In genomic region chr19:1172353-1173159, GRCh38 we compare ENCODE assay signal across 8 cellular contexts. TPM values are rescaled to one million over a fixed set of nuclear protein-coding genes. Genes with fewer than 3 reads are reported as not detected.
DNase-seq lines count a peak whose midpoint lies in the region; ATAC-seq, FAIRE-seq and TF ChIP-seq lines count a peak whose summit lies in the region.

No MANE protein-coding gene starts in this region.

- H3K27me3 Mint-ChIP-seq in Calu3 (ENCODE audit: unreplicated experiment): no peaks in the 10 kb centered on the region

- no peak for TF ChIP-seq CTCF in Calu3 (IDR thresholded peaks at IDR 0.05; ENCODE audit: unreplicated experiment)
- TF ChIP-seq CTCF in bronchial epithelial cell (IDR thresholded peaks at IDR 0.05; ENCODE audit: insufficient read depth, low read length, severe bottlenecking): no peak

- H3K36me3 ChIP-seq in bronchial epithelial cell (ENCODE audit: control insufficient read depth, insufficient read depth, low read length): no peaks in the 10 kb centered on the region

- H3K9me3 Mint-ChIP-seq in Calu3 (ENCODE audit: low read depth, unreplicated experiment): no peaks in the 10 kb centered on the region
- H3K9me3 Mint-ChIP-seq in stimulated activated effector memory CD8-positive, alpha-beta T cell treated with anti-CD3 and anti-CD28 coated beads, Interleukin-12 subunit alpha, Interleukin-12 subunit beta, amount 100 ng/mL, for 72 hours: no peaks in the 10 kb centered on the region

- DNase-seq in Calu3 (peak; percentile 48), NCI-H446 (lab: John Stamatoyannopoulos, UW) (peak; percentile 45 to 76), bronchial epithelial cell (ENCODE audit: low read depth) (no peak), iris pigment epithelial cell (ENCODE audit: low read depth) (peak; percentile 39), NCI-H82 (lab: John Stamatoyannopoulos, UW) (no peak), putamen (ENCODE audit: low spot score) (no peak)
- no peak for DNase-seq in stimulated activated effector memory CD8-positive, alpha-beta T cell treated with anti-CD3 and anti-CD28 coated beads, Interleukin-12 subunit alpha, Interleukin-12 subunit beta, amount 100 ng/mL, for 72 hours (ENCODE audit: low spot score in 2 of 2)

- peak overlapping the region; percentile 85 for H3K4me3 Mint-ChIP-seq in Calu3 (ENCODE audit: low read depth, unreplicated experiment)
- peak overlapping the region; percentile 82 for H3K4me3 Mint-ChIP-seq in stimulated activated effector memory CD8-positive, alpha-beta T cell treated with anti-CD3 and anti-CD28 coated beads, Interleukin-12 subunit alpha, Interleukin-12 subunit beta, amount 100 ng/mL, for 72 hours

- H3K4me3 ChIP-seq in bronchial epithelial cell (ENCODE audit: low read depth, low read length): peak overlapping the region; percentile 87

- FAIRE-seq in bronchial epithelial cell (lab: Jason Lieb, UNC): no peak

- no peak for ATAC-seq in stimulated activated effector memory CD8-positive, alpha-beta T cell treated with anti-CD3 and anti-CD28 coated beads, Interleukin-12 subunit alpha, Interleukin-12 subunit beta, amount 100 ng/mL, for 72 hours
- ATAC-seq in HG03520 (IDR thresholded peaks at IDR 0.05; ENCODE audit: unreplicated experiment): no peak

- BruUV-seq in Calu3 (replicated peaks; lab: Mats Ljungman, UMichigan): no TSS peak

- intact Hi-C loops in Calu3 (cut with micrococcal nuclease; ENCODE audit: unreplicated experiment): no loop called here

- peaks cover 37% of the 10 kb centered on the region for H3K4me1 Mint-ChIP-seq in Calu3 (ENCODE audit: low read depth, unreplicated experiment)
- peaks cover 37% of the 10 kb centered on the region for H3K4me1 Mint-ChIP-seq in stimulated activated effector memory CD8-positive, alpha-beta T cell treated with anti-CD3 and anti-CD28 coated beads, Interleukin-12 subunit alpha, Interleukin-12 subunit beta, amount 100 ng/mL, for 72 hours

- H3K36me3 Mint-ChIP-seq in Calu3 (ENCODE audit: insufficient read depth, unreplicated experiment): peaks cover 63% of the 10 kb centered on the region
- H3K36me3 Mint-ChIP-seq in stimulated activated effector memory CD8-positive, alpha-beta T cell treated with anti-CD3 and anti-CD28 coated beads, Interleukin-12 subunit alpha, Interleukin-12 subunit beta, amount 100 ng/mL, for 72 hours: peaks cover 20% of the 10 kb centered on the region

- no peaks in the 10 kb centered on the region for H3K27me3 ChIP-seq in bronchial epithelial cell (ENCODE audit: control insufficient read depth, insufficient read depth, low read length)

- CTCF ChIA-PET in Calu3 (lab: Charles Lee): interaction anchor here (0.7 kb wide), 2 partner anchors 113 to 161 kb away, joined by 3 to 6 read pairs; no protein-coding TSS in a partner anchor

- peak overlapping the region; percentile 85 for H3K27ac Mint-ChIP-seq in Calu3 (ENCODE audit: unreplicated experiment)
- H3K27ac Mint-ChIP-seq in stimulated activated effector memory CD8-positive, alpha-beta T cell treated with anti-CD3 and anti-CD28 coated beads, Interleukin-12 subunit alpha, Interleukin-12 subunit beta, amount 100 ng/mL, for 72 hours: peak overlapping the region; percentile 96

RNA-seq across cellular contexts. Expression of gene SBNO2, which starts 1.5 kb away (rescaled TPM):
- 84.9 and 97.8 TPM in 2 replicates for total RNA-seq in Calu3 (2022)
- 16.8 and 22.8 TPM in 2 replicates for total RNA-seq in bronchial epithelial cell

RNA-seq across cellular contexts. Expression of gene STK11, which starts 33.0 kb away (rescaled TPM):
- total RNA-seq in Calu3 (2022) (55.8 and 58.3 TPM in 2 replicates), bronchial epithelial cell (110 and 117 TPM in 2 replicates)

Comparison
In these comparisons a context has a peak if more than half of its experiments do, and no peak if none do; other contexts are left out.
1. DNase-seq: peak in Calu3 (single experiment), NCI-H446 (2 of 2) and iris pigment epithelial cell (single experiment); none in bronchial epithelial cell (single experiment), stimulated activated effector memory CD8-positive, alpha-beta T cell treated with anti-CD3 and anti-CD28 coated beads, Interleukin-12 subunit alpha, Interleukin-12 subunit beta, amount 100 ng/mL, for 72 hours (0 of 2), NCI-H82 (single experiment) and putamen (single experiment).